ENCODE assay signal across 8 cellular contexts in genomic region chr18:58045265-58046086, GRCh38. TPM values are rescaled to one million over a fixed set of nuclear protein-coding genes. Genes with fewer than 3 reads are reported as not detected.
A peak's percentile ranks its signal among the peaks of the same experiment; 100 is the strongest.
DNase-seq lines count a peak whose midpoint lies in the region; ATAC-seq and TF ChIP-seq lines count a peak whose summit lies in the region.

No MANE protein-coding gene starts in this region.

- no peaks in the 10 kb centered on the region for H3K9me3 Mint-ChIP-seq in activated B cell treated with CpG ODN at 0.5 μM for 24 hours

- no peaks in the 10 kb centered on the region for H3K36me3 Mint-ChIP-seq in activated B cell treated with CpG ODN at 0.5 μM for 24 hours (ENCODE audit: low read depth)

- CTCF ChIA-PET in activated B cell treated with CpG ODN at 0.5 μM for 24 hours (lab: Charles Lee) = interaction anchor here (1.0 to 2.9 kb wide), 3 partner anchors 76 to 163 kb away, joined by 3 to 22 read pairs (median 4); no protein-coding TSS in a partner anchor

- no peaks in the 10 kb centered on the region for H3K27me3 Mint-ChIP-seq in activated B cell treated with CpG ODN at 0.5 μM for 24 hours

- intact Hi-C loops in activated B cell treated with CpG ODN at 0.5 μM for 24 hours (cut with micrococcal nuclease) (loop anchor here (1.0 to 10.0 kb wide), 3 partner anchors 415 to 1391 kb away; partner anchors contain the start of genes MALT1 and WDR7), lower leg skin (cut with DNase I; ENCODE audit: low total_unique reads) (loop anchor here (10.0 kb wide), 1 partner anchor 279 kb away; no protein-coding TSS in a partner anchor)

- ATAC-seq in activated B cell treated with CpG ODN at 0.5 μM for 24 hours (ENCODE audit: low read depth) (no peak), GM21381 (IDR thresholded peaks at IDR 0.05; ENCODE audit: unreplicated experiment) (no peak)

- peak overlapping the region; percentile 93 for H3K4me3 Mint-ChIP-seq in activated B cell treated with CpG ODN at 0.5 μM for 24 hours

- H3K4me1 Mint-ChIP-seq in activated B cell treated with CpG ODN at 0.5 μM for 24 hours = peaks cover 37% of the 10 kb centered on the region

- WGBS in lower leg skin, 2 donors = 6 to 8% methylated on average over 30 to 32 of the region's 32 CpGs

- DNase-seq in GM03348 (ENCODE audit: low spot score) = peak; percentile 29
- DNase-seq in NCI-H146 (lab: John Stamatoyannopoulos, UW) = peak; percentile 89
- DNase-seq in activated B cell treated with CpG ODN at 0.5 μM for 24 hours = peak; percentile 41
- peak; percentile 43 to 90 for DNase-seq in lower leg skin (ENCODE audit: low spot score in 2 of 2)
- peak; percentile 9 to 19 for DNase-seq in stimulated activated CD8-positive, alpha-beta memory T cell treated with anti-CD3 and anti-CD28 coated beads, Interleukin-2, amount 100 ng/mL, for 48 hours (ENCODE audit: low read depth in 2 of 2)
- DNase-seq in 8988T = no peak

- TF ChIP-seq CTCF in activated B cell treated with CpG ODN at 0.5 μM for 24 hours (IDR thresholded peaks at IDR 0.05) (no peak), lower leg skin (IDR thresholded peaks at IDR 0.05) (no peak)

- H3K27ac Mint-ChIP-seq in activated B cell treated with CpG ODN at 0.5 μM for 24 hours = peak overlapping the region; percentile 81

- TF ChIP-seq POLR2A in lower leg skin (IDR thresholded peaks at IDR 0.05) = no peak

- POLR2A ChIA-PET in activated B cell treated with CpG ODN at 0.5 μM for 24 hours (lab: Charles Lee) = interaction anchor here (0.6 kb wide), 1 partner anchor 16 kb away, joined by 3 read pairs; no protein-coding TSS in a partner anchor

- peak overlapping the region; percentile 66 for H3K4me3 ChIP-seq in lower leg skin (ENCODE audit: low read depth, poor library complexity, severe bottlenecking)

- H3K27ac ChIP-seq in cingulate gyrus (ENCODE audit: low read depth, low read length) = peak overlapping the region; percentile 54

RNA-seq across cellular contexts. Expression of gene NEDD4L, which starts 1.4 kb away (rescaled TPM):
- 24.9 and 32.6 TPM in 2 replicates for total RNA-seq in activated B cell treated with CpG ODN at 0.5 μM for 24 hours
- 100 to 1,000 TPM in 1 of 4 donors, 10 to 100 TPM in 3; 22.9 to 127 (median 35.0) TPM for total RNA-seq in lower leg skin
